ENCODE assay signal across 21 cellular contexts in the genomic region with DNA sequence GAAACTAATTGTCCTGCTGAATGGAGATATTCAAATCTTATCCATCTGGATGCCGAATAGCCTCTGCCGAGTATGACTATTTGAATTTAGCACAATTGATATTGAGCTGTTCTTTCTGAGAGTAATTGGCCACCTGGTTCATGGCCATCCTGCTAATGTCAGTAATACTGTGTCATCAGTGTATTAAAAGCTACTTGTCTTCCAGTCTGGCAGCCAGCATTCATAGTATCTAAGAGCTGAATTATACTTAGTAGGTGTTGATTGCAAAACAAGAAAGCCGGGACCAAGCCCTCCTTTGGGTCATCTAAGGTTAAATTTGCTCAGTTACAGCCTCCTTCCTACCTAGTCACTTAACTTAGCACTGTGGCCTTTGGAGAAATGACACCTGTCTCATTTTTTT.
DNase-seq lines count a peak whose midpoint lies in the region; ATAC-seq and TF ChIP-seq lines count a peak whose summit lies in the region.
"Had no signal": no experiment of that assay in that cellular context is flagged by ENCODE, and none has a peak within 500 bp of the region (broad histone marks: within the 10 kb centered on the region; RNA-seq: fewer than 3 reads in every experiment).

No MANE protein-coding gene starts in this region.

- no peaks in the 10 kb centered on the region for H3K36me3 Mint-ChIP-seq in Caco-2 (ENCODE audit: insufficient read depth, unreplicated experiment)

- no TSS peak for BruUV-seq in Caco-2 (replicated peaks; lab: Mats Ljungman, UMichigan)

- H3K9ac ChIP-seq in SK-N-SH = no peak overlapping the region

- H3K9me3 ChIP-seq in SK-N-SH (no peaks in the 10 kb centered on the region), Caco-2 (no peaks in the 10 kb centered on the region)

- H3K27me3 Mint-ChIP-seq in Caco-2 (ENCODE audit: insufficient read depth, unreplicated experiment) = peaks cover 10% of the 10 kb centered on the region

- no peaks in the 10 kb centered on the region for H3K9me3 Mint-ChIP-seq in Caco-2 (ENCODE audit: unreplicated experiment)
- H3K9me3 Mint-ChIP-seq: CD4-positive, alpha-beta T cell had no signal

- H3F3A ChIP-seq in SK-N-SH (replicated peaks; ENCODE audit: insufficient read depth) = no peaks in the 10 kb centered on the region

- ATAC-seq in left cardiac atrium (peak; percentile 81), HG02588 (IDR thresholded peaks at IDR 0.05; ENCODE audit: unreplicated experiment) (no peak), GM18907 (IDR thresholded peaks at IDR 0.05; ENCODE audit: unreplicated experiment) (no peak)
- ATAC-seq: GM12878, HepG2 had no signal

- intact Hi-C loops in left cardiac atrium (cut with DNase I) (loop anchor here in 1 of 2 donors (10.0 kb wide), 3 partner anchors 104 to 304 kb away; no protein-coding TSS in a partner anchor), Caco-2 (cut with micrococcal nuclease; ENCODE audit: unreplicated experiment) (no loop called here)

- POLR2A ChIA-PET in SK-N-SH (lab: Yijun Ruan, JAX) (no interaction called here), Caco-2 (lab: Charles Lee) (no interaction called here)

- no peak overlapping the region for H3K4me3 Mint-ChIP-seq in Caco-2 (ENCODE audit: unreplicated experiment)
- H3K4me3 Mint-ChIP-seq: CD4-positive, alpha-beta T cell; HFFc6 had no signal

- H3K36me3 ChIP-seq in SK-N-SH (replicated peaks in 1 of 2; ENCODE audit: control insufficient read depth in 1 of 2, insufficient read depth in 2 of 2, low read length in 1 of 2) = no peaks in the 10 kb centered on the region
- H3K36me3 ChIP-seq in Caco-2 (ENCODE audit: control insufficient read depth, insufficient read depth, low read length) = no peaks in the 10 kb centered on the region

- no peak overlapping the region for H3K4me2 ChIP-seq in SK-N-SH

- H3K4me1 Mint-ChIP-seq in Caco-2 (ENCODE audit: low read depth, unreplicated experiment) = no peaks in the 10 kb centered on the region

- peak in 1 of 2 experiments; percentile 37; a peak in 1 of 4 replicates for TF ChIP-seq EP300 in SK-N-SH (IDR thresholded peaks at IDR 0.05; ENCODE audit: borderline replicate concordance in 1 of 2, low read depth in 1 of 2, low read length in 1 of 2)

- peak; percentile 67 for DNase-seq in NCI-H146 treated with DMSO at 0.1 percent for 48 hours (lab: John Stamatoyannopoulos, UW; ENCODE audit: unreplicated experiment)
- no peak for DNase-seq in SK-N-SH
- no peak for DNase-seq in left cardiac atrium
- peak; percentile 36 for DNase-seq in pons (ENCODE audit: low spot score)
- DNase-seq in Caco-2 = no peak
- no peak for DNase-seq in activated gamma-delta T cell (lab: John Stamatoyannopoulos, UW)
- DNase-seq: CD4-positive, alpha-beta T cell; DMS53; EL; H7; HFFc6; KBM-7; NCI-H1105; NCI-H1694 treated with DMSO at 0.1 percent for 48 hours; NCI-H2107; NCI-H226; SHP77 treated with DMSO at 0.1 percent for 48 hours had no signal

- H3K4me3 ChIP-seq in SK-N-SH (ENCODE audit: low read depth in 2 of 2, low read length in 1 of 2) = no peak overlapping the region
- no peak overlapping the region for H3K4me3 ChIP-seq in Caco-2 (ENCODE audit: low read depth, low read length)
- H3K4me3 ChIP-seq: GM12878 had no signal

- no peak for TF ChIP-seq RAD21 in SK-N-SH (IDR thresholded peaks at IDR 0.05; ENCODE audit: low read length)

- H3K27ac Mint-ChIP-seq in Caco-2 (ENCODE audit: unreplicated experiment) = no peak overlapping the region
- H3K27ac Mint-ChIP-seq: CD4-positive, alpha-beta T cell; HFFc6 had no signal

- H4K20me1 ChIP-seq in SK-N-SH (ENCODE audit: insufficient read depth) = no peaks in the 10 kb centered on the region

- H3K9me2 ChIP-seq in SK-N-SH = no peaks in the 10 kb centered on the region

- H3K79me2 ChIP-seq in SK-N-SH (ENCODE audit: insufficient read depth) = no peaks in the 10 kb centered on the region

- CTCF ChIA-PET in SK-N-SH (lab: Yijun Ruan, JAX) (interaction anchor here (0.9 to 1.7 kb wide), 6 partner anchors 16 to 639 kb away, joined by 3 to 6 read pairs (median 3); no protein-coding TSS in a partner anchor), Caco-2 (lab: Charles Lee) (no interaction called here)

- H3K4me1 ChIP-seq in SK-N-SH (ENCODE audit: control insufficient read depth in 1 of 2, insufficient read depth in 2 of 2, low read depth in 1 of 2, low read length in 1 of 2) (peaks cover 5 to 16% of the 10 kb centered on the region in 2 experiments; a peak in 2 of 4 replicates), Caco-2 (no peaks in the 10 kb centered on the region)

- H2AFZ ChIP-seq in SK-N-SH (ENCODE audit: low read depth) = no peak overlapping the region

- no peak overlapping the region for H3K27ac ChIP-seq in SK-N-SH (ENCODE audit: low read depth in 2 of 2, low read length in 1 of 2)

- WGBS in SK-N-SH (ENCODE audit: low lambda C conversion rate) = 63% methylated on average over 3 of the region's 3 CpGs

- no peaks in the 10 kb centered on the region for H3K27me3 ChIP-seq in SK-N-SH (ENCODE audit: insufficient read depth)
- no peaks in the 10 kb centered on the region; the same call in 1 of the 2 replicates for H3K27me3 ChIP-seq in Caco-2 (replicated peaks; ENCODE audit: control insufficient read depth, insufficient read depth, low read length)

- TF ChIP-seq CTCF in SK-N-SH (IDR thresholded peaks at IDR 0.05) (no peak), Caco-2 (IDR thresholded peaks at IDR 0.05; ENCODE audit: insufficient read depth in 1 of 2, low read depth in 1 of 2, low read length in 1 of 2, severe bottlenecking in 1 of 2, unreplicated experiment in 1 of 2) (no peak)

TF ChIP-seq in SK-N-SH, 30 proteins besides CTCF, POLR2A, EP300 and RAD21:
- TF ChIP-seq RCOR1 (IDR thresholded peaks at IDR 0.05; ENCODE audit: low read length) (peak; percentile 83), GATA2 (CRISPR knock-in tag; IDR thresholded peaks at IDR 0.05) (peak; percentile 41; the same call in 1 of the 2 replicates), MXI1 (IDR thresholded peaks at IDR 0.05; ENCODE audit: low read depth, low read length) (no peak), TEAD4 (IDR thresholded peaks at IDR 0.05; ENCODE audit: borderline replicate concordance, insufficient read depth) (no peak)

Comparison
In these comparisons a context has a peak if more than half of its experiments do, and no peak if none do; other contexts are left out.
1. DNase-seq: peak in NCI-H146 treated with DMSO at 0.1 percent for 48 hours (single experiment) and pons (single experiment); none in SK-N-SH (single experiment), left cardiac atrium (single experiment), Caco-2 (0 of 2) and activated gamma-delta T cell (single experiment).
2. ATAC-seq: peak in left cardiac atrium (2 of 2); none in HG02588 (single experiment) and GM18907 (single experiment).